Comparison of ENCODE assay signal across 15 cellular contexts in genomic region chr9:36174731-36175130, GRCh38. TPM values are rescaled to one million over a fixed set of nuclear protein-coding genes. Genes with fewer than 3 reads are reported as not detected.
DNase-seq lines count a peak whose midpoint lies in the region; ATAC-seq and TF ChIP-seq lines count a peak whose summit lies in the region.
"Had no signal": no experiment of that assay in that cellular context is flagged by ENCODE, and none has a peak within 500 bp of the region (broad histone marks: within the 10 kb centered on the region; RNA-seq: fewer than 3 reads in every experiment).

No MANE protein-coding gene starts in this region.

- CTCF ChIA-PET in WTC11 (lab: Charles Lee) = interaction anchor here (0.7 kb wide), 1 partner anchor 11 kb away, joined by 3 read pairs; no protein-coding TSS in a partner anchor

- no peak overlapping the region for H3K4me2 ChIP-seq in neural progenitor cell
- H3K4me2 ChIP-seq: BLaER1 treated with 17β-estradiol and CSF1 and Interleukin-3, amounts not matched to agents 10 nM and 100 nM had no signal

- no peaks in the 10 kb centered on the region for H3F3A ChIP-seq in neural progenitor cell (ENCODE audit: low read depth)

- no peaks in the 10 kb centered on the region for H3K79me2 ChIP-seq in neural progenitor cell (ENCODE audit: low read depth)

- no peak overlapping the region for H3K27ac ChIP-seq in neural progenitor cell
- H3K27ac ChIP-seq: BLaER1 treated with 17β-estradiol and CSF1 and Interleukin-3, amounts not matched to agents 10 nM and 100 nM had no signal

- ATAC-seq in WTC11 (peak; percentile 60), HG02571 (IDR thresholded peaks at IDR 0.05; ENCODE audit: unreplicated experiment) (no peak)
- ATAC-seq: K562 had no signal

- H2AFZ ChIP-seq in neural progenitor cell (replicated peaks) = peak overlapping the region; percentile 88

- H3K9ac ChIP-seq in neural progenitor cell = no peak overlapping the region
- H3K9ac ChIP-seq: BLaER1 treated with 17β-estradiol and CSF1 and Interleukin-3, amounts not matched to agents 10 nM and 100 nM had no signal

- H3K4me3 Mint-ChIP-seq in WTC11 (no peak overlapping the region), neural progenitor cell (no peak overlapping the region)
- H3K4me3 Mint-ChIP-seq: CD4-positive, CD25-positive, alpha-beta regulatory T cell had no signal

- peaks cover 10% of the 10 kb centered on the region for H3K9me3 Mint-ChIP-seq in WTC11
- no peaks in the 10 kb centered on the region for H3K9me3 Mint-ChIP-seq in neural progenitor cell

- H3K4me3 ChIP-seq in neural progenitor cell = no peak overlapping the region
- H3K4me3 ChIP-seq: BLaER1 treated with 17β-estradiol and CSF1 and Interleukin-3, amounts not matched to agents 10 nM and 100 nM; HAP-1; K562 had no signal

- no peaks in the 10 kb centered on the region for H3K36me3 Mint-ChIP-seq in WTC11
- no peaks in the 10 kb centered on the region for H3K36me3 Mint-ChIP-seq in neural progenitor cell
- H3K36me3 Mint-ChIP-seq: CD4-positive, CD25-positive, alpha-beta regulatory T cell had no signal

- H3K4me1 ChIP-seq in neural progenitor cell = no peaks in the 10 kb centered on the region
- H3K4me1 ChIP-seq: HAP-1 had no signal

- POLR2A ChIA-PET in WTC11 (lab: Charles Lee) = no interaction called here

- TF ChIP-seq CTCF in WTC11 (IDR thresholded peaks at IDR 0.05) = no peak
- no peak for TF ChIP-seq CTCF in neural progenitor cell (IDR thresholded peaks at IDR 0.05)

- no peaks in the 10 kb centered on the region for H3K9me3 ChIP-seq in neural progenitor cell (ENCODE audit: low read depth)
- H3K9me3 ChIP-seq: HAP-1 had no signal

- H3K4me1 Mint-ChIP-seq in WTC11 (no peaks in the 10 kb centered on the region), neural progenitor cell (no peaks in the 10 kb centered on the region)

- no peaks in the 10 kb centered on the region for H3K27me3 ChIP-seq in neural progenitor cell
- H3K27me3 ChIP-seq: BLaER1 treated with 17β-estradiol and CSF1 and Interleukin-3, amounts not matched to agents 10 nM and 100 nM had no signal

- H3K27me3 Mint-ChIP-seq in WTC11 (ENCODE audit: low read depth) = no peaks in the 10 kb centered on the region; the same call in 1 of the 2 replicates
- H3K27me3 Mint-ChIP-seq in neural progenitor cell (ENCODE audit: insufficient read depth, low read depth) = peaks cover 6% of the 10 kb centered on the region

- H4K20me1 ChIP-seq in neural progenitor cell (ENCODE audit: low read depth) = no peaks in the 10 kb centered on the region
- H4K20me1 ChIP-seq: BLaER1 treated with 17β-estradiol and CSF1 and Interleukin-3, amounts not matched to agents 10 nM and 100 nM had no signal

- no peaks in the 10 kb centered on the region for H3K36me3 ChIP-seq in neural progenitor cell
- H3K36me3 ChIP-seq: BLaER1 treated with 17β-estradiol and CSF1 and Interleukin-3, amounts not matched to agents 10 nM and 100 nM; HAP-1 had no signal

- no peak overlapping the region for H3K27ac Mint-ChIP-seq in WTC11
- H3K27ac Mint-ChIP-seq in neural progenitor cell = no peak overlapping the region
- H3K27ac Mint-ChIP-seq: CD4-positive, CD25-positive, alpha-beta regulatory T cell had no signal

- peak; percentile 82 for DNase-seq in ELF-1 (ENCODE audit: low read depth, low spot score)
- no peak for DNase-seq in WTC11 (ENCODE audit: low spot score)
- peak; percentile 67 for DNase-seq in left kidney (ENCODE audit: low read depth, low spot score)
- no peak for DNase-seq in neural progenitor cell (ENCODE audit: low spot score)
- no peak for DNase-seq in activated effector memory CD4-positive, alpha-beta T cell treated with Interleukin-2 at 50 U/mL for 16 hours
- no peak for DNase-seq in HUDEP-2 (lab: John Stamatoyannopoulos, UW; ENCODE audit: unreplicated experiment in 76 of 76)
- DNase-seq: ACHN; CD4-positive, CD25-positive, alpha-beta regulatory T cell; DMS79; GOT3 had no signal

TF ChIP-seq in WTC11, 78 proteins besides CTCF, POLR2A, EP300 and RAD21:
- TF ChIP-seq MXD4 (CRISPR knock-in tag; IDR thresholded peaks at IDR 0.05; ENCODE audit: borderline replicate concordance) (no peak), CREM (CRISPR knock-in tag; IDR thresholded peaks at IDR 0.05) (no peak), ESRRA (CRISPR knock-in tag; IDR thresholded peaks at IDR 0.05; ENCODE audit: borderline replicate concordance) (no peak), RORB (CRISPR knock-in tag; IDR thresholded peaks at IDR 0.05) (no peak), ZSCAN18 (CRISPR knock-in tag; IDR thresholded peaks at IDR 0.05) (no peak), ZNF532 (CRISPR knock-in tag; IDR thresholded peaks at IDR 0.05; ENCODE audit: borderline replicate concordance) (no peak), CDX4 (CRISPR knock-in tag; IDR thresholded peaks at IDR 0.05; ENCODE audit: borderline replicate concordance) (no peak), MLX (CRISPR knock-in tag; IDR thresholded peaks at IDR 0.05) (no peak), ATF2 (CRISPR knock-in tag; IDR thresholded peaks at IDR 0.05; ENCODE audit: borderline replicate concordance, low read depth) (no peak)

RNA-seq across cellular contexts. Expression of gene CCIN, which starts 5.5 kb away (rescaled TPM):
- total RNA-seq in WTC11 (2021) (0.16 to 0.48 TPM (median 0.20 TPM) in 3 replicates), neural progenitor cell (ENCODE audit: low replicate concordance) (not detected in 2 replicates)
- total RNA-seq: HT1080, K562 had no signal

RNA-seq across cellular contexts. Expression of gene CLTA, which starts 16.0 kb away (rescaled TPM):
- total RNA-seq in WTC11 (2021) = 213 to 220 TPM (median 220 TPM) in 3 replicates
- 199 and 203 TPM in 2 replicates for total RNA-seq in neural progenitor cell (ENCODE audit: low replicate concordance)

RNA-seq across cellular contexts. Expression of gene GLIPR2, which starts 38.2 kb away (rescaled TPM):
- total RNA-seq in WTC11 (2021) (3.7 to 6.3 TPM (median 5.3 TPM) in 3 replicates), neural progenitor cell (ENCODE audit: low replicate concordance) (12.4 and 17.4 TPM in 2 replicates)

Comparison
In these comparisons a context has a peak if more than half of its experiments do, and no peak if none do; other contexts are left out.
1. DNase-seq: peak in ELF-1 (single experiment) and left kidney (single experiment); none in WTC11 (single experiment), neural progenitor cell (single experiment), activated effector memory CD4-positive, alpha-beta T cell treated with Interleukin-2 at 50 U/mL for 16 hours (single experiment) and HUDEP-2 (0 of 76).